In genomic region chr3:4350789-4351163, GRCh38 we compare ENCODE assay signal across 8 cellular contexts. TPM values are rescaled to one million over a fixed set of nuclear protein-coding genes. Genes with fewer than 3 reads are reported as not detected.
DNase-seq lines count a peak whose midpoint lies in the region; ATAC-seq lines count a peak whose summit lies in the region.

No MANE protein-coding gene starts in this region.

- no peak for DNase-seq in Right ventricle myocardium inferior (ENCODE audit: missing footprints)
- DNase-seq in cardiac septum (ENCODE audit: low spot score), result no peak
- peak; percentile 6 for DNase-seq in NCI-H1105 (lab: John Stamatoyannopoulos, UW)
- DNase-seq in T-helper 2 cell treated with Interferon-gamma antibody and Interleukin-4, amounts not matched to agents 5 μg/mL and 100 μg/mL, for 36 hours (ENCODE audit: low spot score), result peak; percentile 33
- peak; percentile 62 to 79 for DNase-seq in T47D (ENCODE audit: low read depth in 1 of 2, low spot score in 1 of 2)
- DNase-seq in kidney glomerular epithelial cell (lab: John Stamatoyannopoulos, UW), result peak; percentile 47
- peak; percentile 48 for DNase-seq in stimulated activated CD4-positive, alpha-beta T cell treated with anti-CD3 and anti-CD28 coated beads, Interleukin-2, amount 100 ng/mL, for 4 hours (ENCODE audit: low read depth)

- no peaks in the 10 kb centered on the region for H3K9me3 Mint-ChIP-seq in T-helper 2 cell treated with Interferon-gamma antibody and Interleukin-4, amounts not matched to agents 5 μg/mL and 100 μg/mL, for 36 hours

- ATAC-seq in Right ventricle myocardium inferior (peak; percentile 84), HG02759 (IDR thresholded peaks at IDR 0.05; ENCODE audit: unreplicated experiment) (peak; percentile 64)

- peaks cover 8% of the 10 kb centered on the region for H3K27me3 Mint-ChIP-seq in T-helper 2 cell treated with Interferon-gamma antibody and Interleukin-4, amounts not matched to agents 5 μg/mL and 100 μg/mL, for 36 hours (ENCODE audit: low read depth)

- intact Hi-C loops in Right ventricle myocardium inferior (cut with DNase I) (loop anchor here (1.0 to 10.0 kb wide), 3 partner anchors 144 to 283 kb away; partner anchors contain the start of gene ITPR1), cardiac septum (cut with DNase I) (loop anchor here (1.0 to 5.0 kb wide), 4 partner anchors 127 to 283 kb away; partner anchors contain the start of gene ITPR1)

- H3K4me3 Mint-ChIP-seq in T-helper 2 cell treated with Interferon-gamma antibody and Interleukin-4, amounts not matched to agents 5 μg/mL and 100 μg/mL, for 36 hours, result peak overlapping the region; percentile 20

- no peaks in the 10 kb centered on the region for H3K36me3 Mint-ChIP-seq in T-helper 2 cell treated with Interferon-gamma antibody and Interleukin-4, amounts not matched to agents 5 μg/mL and 100 μg/mL, for 36 hours (ENCODE audit: low read depth)

- in situ Hi-C loops in T47D (cut with HindIII; ENCODE audit: low pct_unique_long_range_greater_than_20kb, low sequenced_read_pairs), result no loop called here

- H3K4me1 Mint-ChIP-seq in T-helper 2 cell treated with Interferon-gamma antibody and Interleukin-4, amounts not matched to agents 5 μg/mL and 100 μg/mL, for 36 hours (ENCODE audit: low read depth), result peaks cover 16% of the 10 kb centered on the region

- peak overlapping the region; percentile 29 for H3K27ac Mint-ChIP-seq in T-helper 2 cell treated with Interferon-gamma antibody and Interleukin-4, amounts not matched to agents 5 μg/mL and 100 μg/mL, for 36 hours

RNA-seq across cellular contexts. Expression of gene SETMAR, which starts 47.6 kb away (rescaled TPM):
- 15.9 TPM for total RNA-seq in Right ventricle myocardium inferior
- 15.8 TPM for total RNA-seq in cardiac septum

Comparison
In these comparisons a context has a peak if more than half of its experiments do, and no peak if none do; other contexts are left out.
1. DNase-seq: peak in NCI-H1105 (single experiment), T-helper 2 cell treated with Interferon-gamma antibody and Interleukin-4, amounts not matched to agents 5 μg/mL and 100 μg/mL, for 36 hours (single experiment), T47D (2 of 2), kidney glomerular epithelial cell (single experiment) and stimulated activated CD4-positive, alpha-beta T cell treated with anti-CD3 and anti-CD28 coated beads, Interleukin-2, amount 100 ng/mL, for 4 hours (single experiment); none in Right ventricle myocardium inferior (single experiment) and cardiac septum (single experiment).